ENCODE assay signal across 21 cellular contexts in genomic region chr3:194446172-194446571, GRCh38. TPM values are rescaled to one million over a fixed set of nuclear protein-coding genes. Genes with fewer than 3 reads are reported as not detected.
A peak's percentile ranks its signal among the peaks of the same experiment; 100 is the strongest.
DNase-seq lines count a peak whose midpoint lies in the region; ATAC-seq, FAIRE-seq and TF ChIP-seq lines count a peak whose summit lies in the region.
"Had no signal": no experiment of that assay in that cellular context is flagged by ENCODE, and none has a peak within 500 bp of the region (broad histone marks: within the 10 kb centered on the region; RNA-seq: fewer than 3 reads in every experiment).

No MANE protein-coding gene starts in this region.

- H3K27me3 ChIP-seq in HepG2 (ENCODE audit: control insufficient read depth in 1 of 2, insufficient read depth in 2 of 2, low read length in 2 of 2) = no peaks in the 10 kb centered on the region
- H3K27me3 ChIP-seq in PC-3 (ENCODE audit: low read length) = no peaks in the 10 kb centered on the region

- no peak overlapping the region for H3K9ac ChIP-seq in HepG2 (ENCODE audit: insufficient read depth, low read depth, low read length)
- no peak overlapping the region for H3K9ac ChIP-seq in PC-3 (ENCODE audit: low read length)
- H3K9ac ChIP-seq: SK-N-SH had no signal

- CTCF ChIA-PET in HepG2 (lab: Yijun Ruan, JAX; ENCODE audit: low intra/inter-chr PET ratio, low total read pairs) = no interaction called here
- CTCF ChIA-PET in PC-3 (lab: Charles Lee) = no interaction called here

- H3K79me2 ChIP-seq in HepG2 (ENCODE audit: insufficient read depth, low read length) (no peaks in the 10 kb centered on the region), PC-3 (ENCODE audit: low read length) (no peaks in the 10 kb centered on the region)

- peaks cover 3% of the 10 kb centered on the region; the same call in 1 of the 2 replicates for H4K20me1 ChIP-seq in HepG2 (ENCODE audit: insufficient read depth, low read length)
- no peaks in the 10 kb centered on the region for H4K20me1 ChIP-seq in PC-3 (ENCODE audit: low read length)

- in situ Hi-C loops in HepG2 (cut with HindIII; ENCODE audit: extremely low pct_ligation_motif_present, low pct_unique_long_range_greater_than_20kb) = no loop called here

- H3K4me1 ChIP-seq in HepG2 (ENCODE audit: insufficient read depth, low read length) (peaks cover 24% of the 10 kb centered on the region), PC-3 (ENCODE audit: insufficient read depth, low read length) (peaks cover 16% of the 10 kb centered on the region)
- H3K4me1 ChIP-seq: A549 had no signal

- TF ChIP-seq POLR2A in HepG2 (IDR thresholded peaks at IDR 0.05; ENCODE audit: insufficient read depth in 1 of 2, low read depth in 2 of 2, low read length in 2 of 2) = no peak

- H3K27ac ChIP-seq in HepG2 (ENCODE audit: extremely low read length, insufficient read depth, low read length) (peak overlapping the region; percentile 46), PC-3 (ENCODE audit: low read length) (no peak overlapping the region)
- H3K27ac ChIP-seq: A549 had no signal

- H3K4me2 ChIP-seq in HepG2 (ENCODE audit: low read depth, low read length) (no peak overlapping the region), PC-3 (ENCODE audit: low read length) (no peak overlapping the region)
- H3K4me2 ChIP-seq: A549, SK-N-SH had no signal

- no peaks in the 10 kb centered on the region for H3F3A ChIP-seq in PC-3 (ENCODE audit: low read length, unreplicated experiment)

- TF ChIP-seq RAD21 in HepG2 (CRISPR knock-in tag; IDR thresholded peaks at IDR 0.05) = no peak

- H3K9me3 ChIP-seq in HepG2 (ENCODE audit: low read length) (no peaks in the 10 kb centered on the region), PC-3 (ENCODE audit: low read length) (no peaks in the 10 kb centered on the region)
- H3K9me3 ChIP-seq: A549, SK-N-SH had no signal

- ATAC-seq in HepG2 (peak; percentile 29; the same call in 1 of the 3 replicates), PC-3 (no peak)
- ATAC-seq: A549, T-cell had no signal

- TF ChIP-seq CTCF in HepG2 (CRISPR knock-in tag; IDR thresholded peaks at IDR 0.05) (no peak), PC-3 (conservative IDR thresholded peaks at IDR 0.05; ENCODE audit: low read depth, low read length) (no peak)

- no peak overlapping the region for H3K4me3 ChIP-seq in HepG2 (replicated peaks in 1 of 3; ENCODE audit: insufficient read depth in 1 of 3, low read depth in 2 of 3, low read length in 3 of 3)
- H3K4me3 ChIP-seq in PC-3 (ENCODE audit: low read length) = no peak overlapping the region
- H3K4me3 ChIP-seq: A549 had no signal

- no peak for FAIRE-seq in HepG2 (lab: Jason Lieb, UNC)
- FAIRE-seq: A549 had no signal

- H3K36me3 ChIP-seq in HepG2 (replicated peaks in 1 of 2; ENCODE audit: control insufficient read depth in 1 of 2, insufficient read depth in 2 of 2, low read length in 2 of 2) (peaks cover 6 to 67% of the 10 kb centered on the region in 2 experiments), PC-3 (ENCODE audit: low read depth, low read length) (peaks cover 42% of the 10 kb centered on the region)

- no peaks in the 10 kb centered on the region for H3K9me2 ChIP-seq in PC-3 (replicated peaks; ENCODE audit: low read length)
- H3K9me2 ChIP-seq: SK-N-SH had no signal

- 95% methylated on average over 13 of the region's 13 CpGs for WGBS in HepG2 (ENCODE audit: low lambda C conversion rate)

- peak; percentile 21 for DNase-seq in NCI-H748 (lab: John Stamatoyannopoulos, UW; ENCODE audit: unreplicated experiment)
- DNase-seq in NCI-H748 treated with DMSO at 0.1 percent for 48 hours (lab: John Stamatoyannopoulos, UW) = no peak
- peak; percentile 88 for DNase-seq in NCI-H510A (lab: John Stamatoyannopoulos, UW)
- DNase-seq in HepG2 (ENCODE audit: low spot score) = no peak
- no peak for DNase-seq in middle frontal gyrus (ENCODE audit: extremely low spot score, low spot score)
- no peak for DNase-seq in PC-3
- no peak for DNase-seq in NCI-H2029 treated with DMSO at 0.1 percent for 48 hours (lab: John Stamatoyannopoulos, UW)
- DNase-seq: Calu3; CD4-positive, alpha-beta memory T cell; NCI-H1694; NCI-H2107; NCI-H226; NCI-H69; RPMI8226; SHP77 treated with DMSO at 0.1 percent for 48 hours; SK-N-SH had no signal

- H2AFZ ChIP-seq in HepG2 (ENCODE audit: low read length) (no peak overlapping the region), PC-3 (ENCODE audit: low read length) (no peak overlapping the region)

- intact Hi-C loops in HepG2 (cut with micrococcal nuclease; ENCODE audit: unreplicated experiment) (no loop called here), PC-3 (cut with micrococcal nuclease) (no loop called here)

- BruUV-seq in HepG2 (replicated peaks; lab: Mats Ljungman, UMichigan) (no TSS peak), PC-3 (replicated peaks; lab: Mats Ljungman, UMichigan) (no TSS peak)

- POLR2A ChIA-PET in HepG2 (lab: Yijun Ruan, JAX) (interaction anchor here (1.0 kb wide), 1 partner anchor 127 kb away, joined by 3 read pairs; no protein-coding TSS in a partner anchor), PC-3 (lab: Charles Lee; ENCODE audit: unreplicated experiment) (no interaction called here)

- TF ChIP-seq EP300 in HepG2 (IDR thresholded peaks at IDR 0.05; ENCODE audit: low read depth in 2 of 2, low read length in 2 of 2) (no peak), HepG2 (CRISPR knock-in tag; IDR thresholded peaks at IDR 0.05; ENCODE audit: borderline replicate concordance) (no peak)

TF ChIP-seq in HepG2, 621 proteins besides CTCF, POLR2A, EP300 and RAD21 (continues in another document):
- TF ChIP-seq ZNF780A (CRISPR knock-in tag; IDR thresholded peaks at IDR 0.05) (no peak), PPARG (CRISPR knock-in tag; conservative IDR thresholded peaks at IDR 0.05) (no peak), MTF1 (CRISPR knock-in tag; IDR thresholded peaks at IDR 0.05) (no peak)

RNA-seq across cellular contexts. Expression of gene ATP13A3, which starts 40.6 kb away (rescaled TPM):
- 80.8 and 82.6 TPM in 2 replicates for total RNA-seq in HepG2 (2016; rRNA removed; fragmentation: Illumina TruSeq; extraction: Trizol)
- 24.1 and 34.0 TPM in 2 replicates for total RNA-seq in HepG2 (2016; cell fraction: cytosol; rRNA removed; fragmentation: Illumina TruSeq; extraction: Trizol; ENCODE audit: low read depth)
- total RNA-seq in HepG2 (2016; cell fraction: insoluble cytoplasmic fraction; rRNA removed; fragmentation: Illumina TruSeq; extraction: Trizol) = 77.1 and 79.8 TPM in 2 replicates
- 63.8 and 77.4 TPM in 2 replicates for total RNA-seq in HepG2 (2016; cell fraction: membrane; rRNA removed; fragmentation: Illumina TruSeq; extraction: Trizol)
- total RNA-seq in HepG2 (2016; cell fraction: nucleus; rRNA removed; fragmentation: Illumina TruSeq; extraction: Trizol) = 96.6 and 107 TPM in 2 replicates
- polyA plus RNA-seq in HepG2 (2011; rRNA removed) = 34.8 and 44.9 TPM in 2 replicates
- 14.3 and 23.1 TPM in 2 replicates for polyA plus RNA-seq in HepG2 (2011; cell fraction: cytosol; rRNA removed)
- polyA plus RNA-seq in HepG2 (2011; cell fraction: nucleus; rRNA removed) = 23.0 and 36.3 TPM in 2 replicates
- 42.7 and 47.6 TPM in 2 replicates for polyA plus RNA-seq in HepG2 (2012)
- 1.1 and 1.3 TPM in 2 replicates for polyA plus RNA-seq in HepG2 (2016; cell fraction: cytosol; fragmentation: Illumina TruSeq; extraction: Trizol; ENCODE audit: low read depth)
- 25.7 and 29.2 TPM in 2 replicates for polyA plus RNA-seq in HepG2 (2016; cell fraction: insoluble cytoplasmic fraction; fragmentation: Illumina TruSeq; extraction: Trizol; ENCODE audit: low read depth)
- 7.0 and 8.6 TPM in 2 replicates for polyA plus RNA-seq in HepG2 (2016; cell fraction: membrane; fragmentation: Illumina TruSeq; extraction: Trizol; ENCODE audit: low read depth)
- 50.7 and 55.8 TPM in 2 replicates for polyA plus RNA-seq in HepG2 (2016; cell fraction: nucleus; fragmentation: Illumina TruSeq; extraction: Trizol; ENCODE audit: insufficient read depth, low read depth)
- 73.3 and 126 TPM in 2 replicates for polyA minus RNA-seq in HepG2 (2011; rRNA and poly(A)+ RNA removed; ENCODE audit: low replicate concordance)
- 74.1 and 95.7 TPM in 2 replicates for polyA minus RNA-seq in HepG2 (2011; cell fraction: cytosol; rRNA and poly(A)+ RNA removed)
- polyA minus RNA-seq in HepG2 (2011; cell fraction: nucleus; rRNA and poly(A)+ RNA removed) = 164 and 199 TPM in 2 replicates
- 69.4 and 101 TPM in 2 replicates for total RNA-seq in PC-3 (2014; rRNA removed)

RNA-seq across cellular contexts. Expression of gene GP5, which starts 47.1 kb away (rescaled TPM):
- total RNA-seq in HepG2 (2016; rRNA removed; fragmentation: Illumina TruSeq; extraction: Trizol) (not detected in 2 replicates), PC-3 (2014; rRNA removed) (not detected in 2 replicates)
- total RNA-seq in HepG2 (2016; cell fraction: cytosol; rRNA removed; fragmentation: Illumina TruSeq; extraction: Trizol; ENCODE audit: low read depth) = not detected in 2 replicates
- not detected in 2 replicates for total RNA-seq in HepG2 (2016; cell fraction: insoluble cytoplasmic fraction; rRNA removed; fragmentation: Illumina TruSeq; extraction: Trizol)
- total RNA-seq in HepG2 (2016; cell fraction: membrane; rRNA removed; fragmentation: Illumina TruSeq; extraction: Trizol) = not detected in 2 replicates
- not detected in 2 replicates for total RNA-seq in HepG2 (2016; cell fraction: nucleus; rRNA removed; fragmentation: Illumina TruSeq; extraction: Trizol)
- polyA plus RNA-seq in HepG2 (2011; rRNA removed) = 0.01 TPM in 1 of 2 replicates, not detected in the other
- 0.01 TPM in 1 of 2 replicates, not detected in the other for polyA plus RNA-seq in HepG2 (2011; cell fraction: cytosol; rRNA removed)
- 0.07 TPM in 1 of 2 replicates, not detected in the other for polyA plus RNA-seq in HepG2 (2011; cell fraction: nucleus; rRNA removed)
- polyA plus RNA-seq in HepG2 (2012) = not detected in 2 replicates
- polyA plus RNA-seq in HepG2 (2016; cell fraction: cytosol; fragmentation: Illumina TruSeq; extraction: Trizol; ENCODE audit: low read depth) = not detected in 2 replicates
- polyA plus RNA-seq in HepG2 (2016; cell fraction: insoluble cytoplasmic fraction; fragmentation: Illumina TruSeq; extraction: Trizol; ENCODE audit: low read depth) = not detected in 2 replicates
- polyA plus RNA-seq in HepG2 (2016; cell fraction: membrane; fragmentation: Illumina TruSeq; extraction: Trizol; ENCODE audit: low read depth) = not detected in 2 replicates
- polyA plus RNA-seq in HepG2 (2016; cell fraction: nucleus; fragmentation: Illumina TruSeq; extraction: Trizol; ENCODE audit: insufficient read depth, low read depth) = not detected in 2 replicates
- 0.04 TPM in 1 of 2 replicates, not detected in the other for polyA minus RNA-seq in HepG2 (2011; rRNA and poly(A)+ RNA removed; ENCODE audit: low replicate concordance)
- not detected in 2 replicates for polyA minus RNA-seq in HepG2 (2011; cell fraction: cytosol; rRNA and poly(A)+ RNA removed)
- polyA minus RNA-seq in HepG2 (2011; cell fraction: nucleus; rRNA and poly(A)+ RNA removed) = 0.25 and 0.39 TPM in 2 replicates
- total RNA-seq: H4, MCF 10A had no signal
- polyA plus RNA-seq: A549, BJ had no signal

Comparison
In these comparisons a context has a peak if more than half of its experiments do, and no peak if none do; other contexts are left out.
1. DNase-seq: peak in NCI-H748 (single experiment) and NCI-H510A (single experiment); none in NCI-H748 treated with DMSO at 0.1 percent for 48 hours (single experiment), HepG2 (single experiment), middle frontal gyrus (single experiment), PC-3 (single experiment) and NCI-H2029 treated with DMSO at 0.1 percent for 48 hours (single experiment).